ENCODE assay signal across 19 cellular contexts in genomic region chr3:60301142-60301541, GRCh38.
DNase-seq lines count a peak whose midpoint lies in the region; ATAC-seq, FAIRE-seq and TF ChIP-seq lines count a peak whose summit lies in the region.
"Had no signal": no experiment of that assay in that cellular context is flagged by ENCODE, and none has a peak within 500 bp of the region (broad histone marks: within the 10 kb centered on the region; RNA-seq: fewer than 3 reads in every experiment).

No MANE protein-coding gene starts in this region.

- no peak for TF ChIP-seq POLR2A in H54 (IDR thresholded peaks at IDR 0.05; ENCODE audit: low read depth, low read length)
- TF ChIP-seq POLR2A in K562 (conservative IDR thresholded peaks at IDR 0.05), result no peak

- no peak for TF ChIP-seq EP300 in K562 (IDR thresholded peaks at IDR 0.05; ENCODE audit: low read length)

- no peaks in the 10 kb centered on the region for H3K9me1 ChIP-seq in K562 (ENCODE audit: control insufficient read depth, insufficient read depth, low read length)

- no peak overlapping the region for H3K9ac ChIP-seq in K562 (ENCODE audit: insufficient read depth in 1 of 2, low read depth in 2 of 2, low read length in 2 of 2)

- H3K79me2 ChIP-seq in ACC112 (ENCODE audit: control insufficient read depth, insufficient read depth, low read length, unreplicated experiment) (no peaks in the 10 kb centered on the region), K562 (ENCODE audit: control insufficient read depth, insufficient read depth, low read length) (no peaks in the 10 kb centered on the region)

- ATAC-seq in K562, result no peak; the same call in 2 of the 3 replicates
- ATAC-seq: activated T-helper 17 cell treated with anti-CD3 and anti-CD28 coated beads, Interleukin-2, amount 50 U/mL, for 72 hours; heart left ventricle; HepG2 had no signal

- DNase-seq in H54 (ENCODE audit: insufficient read length, low spot score), result peak; percentile 1
- no peak for DNase-seq in K562 (ENCODE audit: extremely low read depth in 1 of 4, low spot score in 3 of 4)
- peak; percentile 85 for DNase-seq in fibroblast of villous mesenchyme (ENCODE audit: low read depth)
- DNase-seq in DMS79 treated with DMSO at 0.1 percent for 48 hours (lab: John Stamatoyannopoulos, UW), result no peak
- no peak for DNase-seq in head of caudate nucleus
- no peak for DNase-seq in MG63
- DNase-seq in activated CD4-positive, alpha-beta T cell treated with anti-CD3 and anti-CD28 coated beads for 48 hours, result no peak
- DNase-seq: activated CD4-positive, CD25-positive, alpha-beta regulatory T cell treated with anti-CD3 and anti-CD28 coated beads, Interleukin-2, amount 50 U/mL, for 72 hours; adrenal gland; heart left ventricle; kidney; MV-4-11; NCI-H2081 treated with DMSO at 0.1 percent for 48 hours; NCI-H526; SJCRH30 had no signal

- peak; percentile 73 for FAIRE-seq in H54 (lab: Jason Lieb, UNC)
- peak; percentile 69 for FAIRE-seq in K562 (lab: Jason Lieb, UNC)
- FAIRE-seq: G401.6, HepG2, kidney had no signal

- H3K27me3 ChIP-seq in ACC112 (ENCODE audit: insufficient read depth, low read length) (no peaks in the 10 kb centered on the region), K562 (ENCODE audit: control insufficient read depth in 2 of 2, insufficient read depth in 2 of 2, low read length in 2 of 2) (no peaks in the 10 kb centered on the region), MG63 (no peaks in the 10 kb centered on the region)
- H3K27me3 ChIP-seq: adrenal gland, heart left ventricle, SJCRH30 had no signal

- no peak for TF ChIP-seq RAD21 in K562 (CRISPR knock-in tag; conservative IDR thresholded peaks at IDR 0.05 in 1 of 2, IDR thresholded peaks at IDR 0.05 in 1 of 2)

- H3K9me3 ChIP-seq in K562 (replicated peaks; ENCODE audit: control insufficient read depth, insufficient read depth, low read depth, low read length) (no peaks in the 10 kb centered on the region), MG63 (no peaks in the 10 kb centered on the region)
- H3K9me3 ChIP-seq: adrenal gland, SJCRH30 had no signal

- no peak overlapping the region for H3K4me3 ChIP-seq in ACC112 (ENCODE audit: low read depth, low read length)
- no peak overlapping the region for H3K4me3 ChIP-seq in K562
- no peak overlapping the region for H3K4me3 ChIP-seq in fibroblast of villous mesenchyme (ENCODE audit: low read depth, low read length)
- no peak overlapping the region for H3K4me3 ChIP-seq in MG63
- H3K4me3 ChIP-seq: adrenal gland, heart left ventricle, SJCRH30 had no signal

- H3K27ac ChIP-seq in ACC112 (ENCODE audit: low read depth, low read length), result peak overlapping the region; percentile 62
- peak overlapping the region; percentile 40; the same call in 2 of the 3 replicates for H3K27ac ChIP-seq in K562 (ENCODE audit: extremely low read depth, low read depth, low read length)
- H3K27ac ChIP-seq: adrenal gland, heart left ventricle, SJCRH30 had no signal

- WGBS in K562 (ENCODE audit: insufficient coverage, low coverage, missing lambda C conversion rate), result 11% methylated on average over 2 of the region's 2 CpGs

- no peak for TF ChIP-seq CTCF in K562 (IDR thresholded peaks at IDR 0.05 in 2 of 3, conservative IDR thresholded peaks at IDR 0.05 in 1 of 3; ENCODE audit: insufficient read depth in 2 of 3, low read depth in 1 of 3, low read length in 3 of 3)
- TF ChIP-seq CTCF in fibroblast of villous mesenchyme (IDR thresholded peaks at IDR 0.05; ENCODE audit: insufficient read depth, low read depth, low read length), result no peak

- intact Hi-C loops in K562 (cut with micrococcal nuclease), result no loop called here
- intact Hi-C loops in head of caudate nucleus (cut with DNase I), result no loop called here

- in situ Hi-C loops in K562 (cut with MboI), result no loop called here

- no peak overlapping the region for H3K4me2 ChIP-seq in K562 (ENCODE audit: insufficient read depth, low read length)

- POLR2A ChIA-PET in K562 (lab: Yijun Ruan, JAX), result interaction anchor here (0.7 to 1.5 kb wide), 5 partner anchors 9 to 24 kb away, joined by 3 to 4 read pairs (median 3); no protein-coding TSS in a partner anchor

- no TSS peak for BruUV-seq in K562 (replicated peaks; lab: Mats Ljungman, UMichigan)

- H4K20me1 ChIP-seq in K562 (replicated peaks; ENCODE audit: control insufficient read depth, insufficient read depth, low read length), result no peaks in the 10 kb centered on the region

- CTCF ChIA-PET in K562 (lab: Yijun Ruan, JAX; ENCODE audit: low intra/inter-chr PET ratio), result no interaction called here

- peaks cover 29% of the 10 kb centered on the region for H3K4me1 ChIP-seq in ACC112 (ENCODE audit: control insufficient read depth, insufficient read depth, low read length, unreplicated experiment)
- peaks cover 4 to 34% of the 10 kb centered on the region in 2 experiments for H3K4me1 ChIP-seq in K562 (replicated peaks in 1 of 2; ENCODE audit: control insufficient read depth in 2 of 2, insufficient read depth in 2 of 2, low read length in 2 of 2)
- H3K4me1 ChIP-seq: adrenal gland, SJCRH30 had no signal

- H2AFZ ChIP-seq in ACC112 (ENCODE audit: low read length, unreplicated experiment) (no peak overlapping the region), K562 (ENCODE audit: low read depth, low read length) (peak overlapping the region; percentile 60)

- H3K36me3 ChIP-seq in ACC112 (ENCODE audit: insufficient read depth, low read length) (no peaks in the 10 kb centered on the region), K562 (ENCODE audit: control insufficient read depth, insufficient read depth, low read length) (no peaks in the 10 kb centered on the region), MG63 (no peaks in the 10 kb centered on the region)
- H3K36me3 ChIP-seq: adrenal gland, heart left ventricle, SJCRH30 had no signal

TF ChIP-seq in K562, 482 proteins besides CTCF, POLR2A, EP300 and RAD21 (continues in another document):
- no peak for TF ChIP-seq CEBPG (CRISPR knock-in tag; IDR thresholded peaks at IDR 0.05)
- TF ChIP-seq CEBPG (tag; conservative IDR thresholded peaks at IDR 0.05 in 1 of 2, IDR thresholded peaks at IDR 0.05 in 1 of 2), result peak in 1 of 2 experiments; percentile 69; a peak in 1 of 4 replicates
- peak; percentile 27; the same call in 1 of the 2 replicates for TF ChIP-seq VEZF1 (CRISPR knock-in tag; IDR thresholded peaks at IDR 0.05)
- peak; percentile 75 for TF ChIP-seq JUND (IDR thresholded peaks at IDR 0.05; ENCODE audit: borderline replicate concordance, low read depth, low read length)
- peak; percentile 63; the same call in 1 of the 3 replicates for TF ChIP-seq JUND (tag; IDR thresholded peaks at IDR 0.05; ENCODE audit: borderline replicate concordance, low read depth, low read length)
- TF ChIP-seq GABPB1 (CRISPR knock-in tag; IDR thresholded peaks at IDR 0.05), result no peak
- no peak for TF ChIP-seq SMAD1 (IDR thresholded peaks at IDR 0.05; ENCODE audit: low read depth, low read length, partially characterized antibody)
- peak; percentile 63 for TF ChIP-seq FOSL1 (tag; conservative IDR thresholded peaks at IDR 0.05)
- 0 out of 2 replicates have a peak, but pooled peaks have one; percentile 21 for TF ChIP-seq SMARCA4 (IDR thresholded peaks at IDR 0.05)
- TF ChIP-seq IRF2 (CRISPR knock-in tag; IDR thresholded peaks at IDR 0.05), result no peak
- TF ChIP-seq USF1 (CRISPR knock-in tag; IDR thresholded peaks at IDR 0.05), result no peak
- no peak for TF ChIP-seq NELFE (IDR thresholded peaks at IDR 0.05; ENCODE audit: insufficient read depth, insufficient read length)
- TF ChIP-seq CEBPB (tag; IDR thresholded peaks at IDR 0.05), result peak; percentile 53
- no peak for TF ChIP-seq TOE1 (IDR thresholded peaks at IDR 0.05; ENCODE audit: borderline replicate concordance)
- no peak for TF ChIP-seq TOE1 (CRISPR knock-in tag; IDR thresholded peaks at IDR 0.05; ENCODE audit: borderline replicate concordance, low read depth)
- no peak for TF ChIP-seq CBX8 (IDR thresholded peaks at IDR 0.05; ENCODE audit: borderline replicate concordance, extremely low read depth, low read depth, low read length, poor library complexity, severe bottlenecking)

Comparison
In these comparisons a context has a peak if more than half of its experiments do, and no peak if none do; other contexts are left out.
1. DNase-seq: peak in H54 (single experiment) and fibroblast of villous mesenchyme (single experiment); none in K562 (0 of 4), DMS79 treated with DMSO at 0.1 percent for 48 hours (single experiment), head of caudate nucleus (0 of 42), MG63 (single experiment) and activated CD4-positive, alpha-beta T cell treated with anti-CD3 and anti-CD28 coated beads for 48 hours (single experiment).